Comparison of ENCODE assay signal across 14 cellular contexts in the genomic region with DNA sequence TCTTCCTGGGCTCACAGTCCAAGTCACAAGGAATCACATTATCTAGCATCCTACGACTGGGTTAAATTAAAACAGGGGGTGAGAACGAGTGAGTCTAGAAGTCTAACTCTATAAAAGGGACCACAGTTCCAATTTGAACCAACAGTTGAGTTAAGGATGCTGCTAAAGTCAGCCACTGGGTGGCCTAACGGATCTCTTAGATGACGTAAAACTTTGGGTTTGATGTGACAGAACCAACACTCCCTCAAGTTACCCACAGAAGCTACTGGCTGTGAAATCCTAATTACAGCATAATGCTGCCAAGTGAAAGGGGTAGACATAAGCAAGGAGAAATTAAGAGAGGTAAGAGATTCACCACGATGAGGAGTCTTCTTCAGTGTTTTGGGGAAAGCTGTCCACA. TPM values are rescaled to one million over a fixed set of nuclear protein-coding genes. Genes with fewer than 3 reads are reported as not detected.
A peak's percentile ranks its signal among the peaks of the same experiment; 100 is the strongest.
DNase-seq lines count a peak whose midpoint lies in the region; ATAC-seq and TF ChIP-seq lines count a peak whose summit lies in the region.
"Had no signal": no experiment of that assay in that cellular context is flagged by ENCODE, and none has a peak within 500 bp of the region (broad histone marks: within the 10 kb centered on the region; RNA-seq: fewer than 3 reads in every experiment).

No MANE protein-coding gene starts in this region.

- intact Hi-C loops in PC-3 (cut with micrococcal nuclease) = no loop called here

- CTCF ChIA-PET in PC-3 (lab: Charles Lee) (no interaction called here), HEK293T (lab: Yijun Ruan, JAX) (interaction anchor here (0.6 to 1.4 kb wide), 4 partner anchors 12 to 344 kb away, joined by 3 read pairs; no protein-coding TSS in a partner anchor)

- POLR2A ChIA-PET in PC-3 (lab: Charles Lee; ENCODE audit: unreplicated experiment) (no interaction called here), HEK293T (lab: Yijun Ruan, JAX) (no interaction called here)

- H3K27ac ChIP-seq in DOHH2 (ENCODE audit: low read depth, low read length) (no peak overlapping the region), GM23338 (ENCODE audit: low read depth) (no peak overlapping the region), PC-3 (ENCODE audit: low read length) (no peak overlapping the region)
- H3K27ac ChIP-seq: gastroesophageal sphincter, suprapubic skin had no signal

- DNase-seq in GM23338 (ENCODE audit: low spot score) (peak; percentile 33), PC-3 (peak; percentile 6), fibroblast of villous mesenchyme (ENCODE audit: low read depth) (peak; percentile 12), progenitor cell of endocrine pancreas (ENCODE audit: low spot score, unreplicated experiment) (no peak), HEK293T (ENCODE audit: extremely low spot score) (no peak)
- DNase-seq in activated CD4-positive, CD25-positive, alpha-beta regulatory T cell treated with anti-CD3 and anti-CD28 coated beads, Interleukin-2, amount 50 U/mL, for 72 hours = no peak
- DNase-seq: activated T-cell treated with anti-CD3 and anti-CD28 coated beads, Interleukin-2, amount 50 U/mL, for 48 hours; cortex of kidney; KG1; mesendoderm; NCI-H2107 had no signal

- H3K4me3 ChIP-seq in DOHH2 (ENCODE audit: low read length) (no peak overlapping the region), GM23338 (no peak overlapping the region), PC-3 (ENCODE audit: low read length) (no peak overlapping the region), fibroblast of villous mesenchyme (ENCODE audit: low read depth, low read length) (no peak overlapping the region)
- H3K4me3 ChIP-seq: gastroesophageal sphincter, suprapubic skin had no signal

- H3K9me3 ChIP-seq in DOHH2 (ENCODE audit: control insufficient read depth, insufficient read depth, low read length) (no peaks in the 10 kb centered on the region), PC-3 (ENCODE audit: low read length) (no peaks in the 10 kb centered on the region)
- H3K9me3 ChIP-seq: gastroesophageal sphincter, suprapubic skin had no signal

- H3K4me1 ChIP-seq in DOHH2 (ENCODE audit: control insufficient read depth, low read length) = peaks cover 3% of the 10 kb centered on the region
- peaks cover 3% of the 10 kb centered on the region; the same call in 1 of the 2 replicates for H3K4me1 ChIP-seq in GM23338 (ENCODE audit: insufficient read depth)
- H3K4me1 ChIP-seq in PC-3 (ENCODE audit: insufficient read depth, low read length) = no peaks in the 10 kb centered on the region

- no peak overlapping the region for H3K9ac ChIP-seq in PC-3 (ENCODE audit: low read length)

- H3K4me1 Mint-ChIP-seq in GM23338 = peaks cover 25% of the 10 kb centered on the region; the same call in 2 of the 3 replicates
- peaks cover 5% of the 10 kb centered on the region for H3K4me1 Mint-ChIP-seq in progenitor cell of endocrine pancreas (ENCODE audit: low read depth)

- H3F3A ChIP-seq in DOHH2 (ENCODE audit: control insufficient read depth, insufficient read depth) (no peaks in the 10 kb centered on the region), GM23338 (replicated peaks; ENCODE audit: low read depth) (no peaks in the 10 kb centered on the region), PC-3 (ENCODE audit: low read length, unreplicated experiment) (no peaks in the 10 kb centered on the region)

- H3K79me2 ChIP-seq in DOHH2 (ENCODE audit: control insufficient read depth, low read length) = no peaks in the 10 kb centered on the region
- H3K79me2 ChIP-seq in GM23338 (replicated peaks; ENCODE audit: insufficient read depth) = no peaks in the 10 kb centered on the region
- H3K79me2 ChIP-seq in PC-3 (ENCODE audit: low read length) = no peaks in the 10 kb centered on the region

- H4K20me1 ChIP-seq in DOHH2 (ENCODE audit: control insufficient read depth, insufficient read depth, low read depth, low read length) = no peaks in the 10 kb centered on the region
- no peaks in the 10 kb centered on the region for H4K20me1 ChIP-seq in GM23338 (replicated peaks; ENCODE audit: insufficient read depth)
- no peaks in the 10 kb centered on the region for H4K20me1 ChIP-seq in PC-3 (ENCODE audit: low read length)

- no peak overlapping the region for H3K4me2 ChIP-seq in DOHH2 (ENCODE audit: low read length)
- no peak overlapping the region for H3K4me2 ChIP-seq in GM23338
- no peak overlapping the region for H3K4me2 ChIP-seq in PC-3 (ENCODE audit: low read length)

- H3K4me3 Mint-ChIP-seq in GM23338 (no peak overlapping the region), progenitor cell of endocrine pancreas (ENCODE audit: low read depth) (no peak overlapping the region)

- peaks cover 22% of the 10 kb centered on the region for H3K27me3 Mint-ChIP-seq in GM23338 (ENCODE audit: insufficient read depth, low read depth, poor library complexity)
- peaks cover 78% of the 10 kb centered on the region for H3K27me3 Mint-ChIP-seq in progenitor cell of endocrine pancreas

- no peak overlapping the region for H3K27ac Mint-ChIP-seq in GM23338
- no peak overlapping the region for H3K27ac Mint-ChIP-seq in progenitor cell of endocrine pancreas

- no peaks in the 10 kb centered on the region for H3K9me2 ChIP-seq in DOHH2 (replicated peaks; ENCODE audit: control insufficient read depth, low read length)
- H3K9me2 ChIP-seq in GM23338 (ENCODE audit: insufficient read depth) = 0 out of 2 replicates have a peak, but pooled peaks cover 6% of the 10 kb centered on the region
- no peaks in the 10 kb centered on the region for H3K9me2 ChIP-seq in PC-3 (replicated peaks; ENCODE audit: low read length)

- BruUV-seq in PC-3 (replicated peaks; lab: Mats Ljungman, UMichigan) = no TSS peak

- H3K36me3 Mint-ChIP-seq in GM23338 (ENCODE audit: low read depth) (no peaks in the 10 kb centered on the region), progenitor cell of endocrine pancreas (ENCODE audit: insufficient read depth) (no peaks in the 10 kb centered on the region)

- TF ChIP-seq CTCF in DOHH2 (IDR thresholded peaks at IDR 0.05; ENCODE audit: low read depth, low read length, poor library complexity, severe bottlenecking) (peak; percentile 16), GM23338 (conservative IDR thresholded peaks at IDR 0.05; ENCODE audit: low read depth in 2 of 2) (peak; percentile 25 to 46; a peak in 3 of 4 replicates), PC-3 (conservative IDR thresholded peaks at IDR 0.05; ENCODE audit: low read depth, low read length) (0 out of 2 replicates have a peak, but pooled peaks have one; percentile 28), fibroblast of villous mesenchyme (IDR thresholded peaks at IDR 0.05; ENCODE audit: insufficient read depth, low read depth, low read length) (peak; percentile 22), progenitor cell of endocrine pancreas (IDR thresholded peaks at IDR 0.05; ENCODE audit: unreplicated experiment) (no peak)

- peaks cover 12% of the 10 kb centered on the region for H3K27me3 ChIP-seq in DOHH2 (ENCODE audit: control insufficient read depth, low read length)
- peaks cover 27% of the 10 kb centered on the region for H3K27me3 ChIP-seq in GM23338 (ENCODE audit: insufficient read depth)
- peaks cover 11% of the 10 kb centered on the region for H3K27me3 ChIP-seq in PC-3 (ENCODE audit: low read length)
- H3K27me3 ChIP-seq: gastroesophageal sphincter had no signal

- ATAC-seq in GM23338 (no peak), PC-3 (no peak)
- ATAC-seq: gastroesophageal sphincter had no signal

- H3K36me3 ChIP-seq in DOHH2 (ENCODE audit: control insufficient read depth, low read length) = no peaks in the 10 kb centered on the region
- no peaks in the 10 kb centered on the region for H3K36me3 ChIP-seq in GM23338 (ENCODE audit: insufficient read depth)
- H3K36me3 ChIP-seq in PC-3 (ENCODE audit: low read depth, low read length) = no peaks in the 10 kb centered on the region
- H3K36me3 ChIP-seq: gastroesophageal sphincter, suprapubic skin had no signal

- H2AFZ ChIP-seq in GM23338 (no peak overlapping the region), PC-3 (ENCODE audit: low read length) (no peak overlapping the region)

- H3K9me3 Mint-ChIP-seq in GM23338 = no peaks in the 10 kb centered on the region
- H3K9me3 Mint-ChIP-seq in progenitor cell of endocrine pancreas (ENCODE audit: low read depth) = no peaks in the 10 kb centered on the region

TF ChIP-seq in HEK293T, 16 proteins besides CTCF, POLR2A, EP300 and RAD21:
- TF ChIP-seq LEF1 (IDR thresholded peaks at IDR 0.05; ENCODE audit: borderline replicate concordance) = no peak
- TF ChIP-seq ELF4 (IDR thresholded peaks at IDR 0.05) = no peak
- TF ChIP-seq PKNOX1 (IDR thresholded peaks at IDR 0.05) = no peak
- TF ChIP-seq ZNF384 (IDR thresholded peaks at IDR 0.05) = no peak
- no peak for TF ChIP-seq HDGF (IDR thresholded peaks at IDR 0.05; ENCODE audit: borderline replicate concordance)
- no peak for TF ChIP-seq FOXK2 (IDR thresholded peaks at IDR 0.05)

RNA-seq across cellular contexts. Expression of gene RUFY4, which starts 32.7 kb away (rescaled TPM):
- total RNA-seq in GM23338 (2014; rRNA removed; shearing (Covaris generic)) = 0.04 TPM in 1 of 2 replicates, not detected in the other
- polyA plus RNA-seq in GM23338 (2016; fragmentation: Nextera tagmentation; extraction: Ambion mirVana) = 0.27 and 0.89 TPM in 2 replicates
- not detected in 2 replicates for total RNA-seq in PC-3 (2014; rRNA removed)
- not detected in 2 replicates for total RNA-seq in fibroblast of villous mesenchyme
- total RNA-seq in progenitor cell of endocrine pancreas = not detected in 2 replicates
- total RNA-seq: gastroesophageal sphincter, suprapubic skin had no signal

RNA-seq across cellular contexts. Expression of gene TNS1, which starts 33.6 kb away (rescaled TPM):
- 5.7 and 7.4 TPM in 2 replicates for total RNA-seq in GM23338 (2014; rRNA removed; shearing (Covaris generic))
- polyA plus RNA-seq in GM23338 (2016; fragmentation: Nextera tagmentation; extraction: Ambion mirVana) = 1.3 and 2.0 TPM in 2 replicates
- total RNA-seq in PC-3 (2014; rRNA removed) (1.0 and 1.5 TPM in 2 replicates), fibroblast of villous mesenchyme (127 and 147 TPM in 2 replicates), progenitor cell of endocrine pancreas (7.7 and 7.9 TPM in 2 replicates)

Comparison
In these comparisons a context has a peak if more than half of its experiments do, and no peak if none do; other contexts are left out.
1. DNase-seq: peak in GM23338 (single experiment), PC-3 (single experiment) and fibroblast of villous mesenchyme (single experiment); none in progenitor cell of endocrine pancreas (single experiment), activated CD4-positive, CD25-positive, alpha-beta regulatory T cell treated with anti-CD3 and anti-CD28 coated beads, Interleukin-2, amount 50 U/mL, for 72 hours (single experiment) and HEK293T (single experiment).
2. RNA of gene TNS1, which starts 33.6 kb away (total RNA-seq): 127 to 147 TPM in fibroblast of villous mesenchyme; 7.7 to 7.9 TPM in progenitor cell of endocrine pancreas, 5.7 to 7.4 TPM in GM23338 and 1.0 to 1.5 TPM in PC-3; every median in the first group is over 10 times any median in the second.